17 cellular contexts compared by ENCODE assay signal in the genomic region with DNA sequence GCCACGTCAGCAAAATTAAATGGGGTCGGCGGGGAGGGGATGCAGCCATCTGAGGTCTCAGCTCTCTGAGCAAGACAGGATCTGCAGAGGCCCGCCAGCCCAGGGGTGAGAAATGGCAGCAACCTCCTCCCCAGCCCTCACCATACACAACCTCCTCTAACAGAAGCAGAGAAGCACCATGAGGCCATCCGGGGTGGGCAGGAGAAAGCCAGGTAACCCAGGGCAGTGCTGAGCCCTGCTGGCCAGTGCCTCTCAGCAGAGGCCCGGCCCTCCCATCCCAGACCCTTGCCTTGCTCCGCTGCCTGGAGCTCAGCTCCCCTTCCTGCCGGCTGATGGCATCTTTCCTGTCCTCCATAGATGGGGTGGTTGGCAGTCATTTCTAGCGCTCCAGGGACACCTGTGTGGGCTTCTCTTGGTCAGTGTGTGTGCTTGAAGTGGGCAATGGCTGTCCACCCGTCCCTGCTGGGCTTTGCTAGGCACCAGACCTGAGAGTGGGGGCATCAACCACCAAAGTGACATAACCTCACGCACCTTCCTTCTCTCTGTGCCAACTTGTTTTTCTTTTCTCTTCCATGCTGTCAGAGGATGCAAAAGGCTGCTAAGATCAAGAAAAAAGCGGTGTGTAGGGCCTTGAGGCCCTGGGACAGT.
DNase-seq lines count a peak whose midpoint lies in the region; ATAC-seq, FAIRE-seq and TF ChIP-seq lines count a peak whose summit lies in the region.
"Had no signal": no experiment of that assay in that cellular context is flagged by ENCODE, and none has a peak within 500 bp of the region (broad histone marks: within the 10 kb centered on the region; RNA-seq: fewer than 3 reads in every experiment).

No MANE protein-coding gene starts in this region.

- 77 to 88% (median 87%) methylated on average over 11 to 12 of the region's 12 CpGs for WGBS in psoas muscle, 3 donors

- H3K36me3 Mint-ChIP-seq in natural killer cell = no peaks in the 10 kb centered on the region
- H3K36me3 Mint-ChIP-seq in natural killer cell treated with Interleukin-12 subunit alpha and Interleukin-12 subunit beta and Interleukin-15 and Interleukin-18, amount 100 ng/mL, for 72 hours = no peaks in the 10 kb centered on the region
- no peaks in the 10 kb centered on the region for H3K36me3 Mint-ChIP-seq in activated T-helper 17 cell treated with anti-CD3 and anti-CD28 coated beads, Interleukin-2, amount 50 U/mL, for 72 hours (ENCODE audit: low read depth)
- peaks cover 19% of the 10 kb centered on the region for H3K36me3 Mint-ChIP-seq in nephron progenitor cell (ENCODE audit: low read depth)

- no peak overlapping the region for H3K27ac ChIP-seq in psoas muscle
- H3K27ac ChIP-seq: C4-2B, RWPE1 had no signal

- intact Hi-C loops in natural killer cell (cut with micrococcal nuclease) (loop anchor here (5.0 kb wide), 1 partner anchor 62 kb away; no protein-coding TSS in a partner anchor), psoas muscle (cut with DNase I) (loop anchor here in 1 of 2 donors (5.0 kb wide), 1 partner anchor 42 kb away; no protein-coding TSS in a partner anchor)

- no peaks in the 10 kb centered on the region for H3K36me3 ChIP-seq in psoas muscle (ENCODE audit: insufficient read depth in 1 of 2, low read depth in 1 of 2)

- no peaks in the 10 kb centered on the region for H3K4me1 ChIP-seq in psoas muscle
- H3K4me1 ChIP-seq: Caco-2 had no signal

- no peak for DNase-seq in natural killer cell
- DNase-seq in natural killer cell treated with Interleukin-12 subunit alpha and Interleukin-12 subunit beta and Interleukin-15 and Interleukin-18, amount 100 ng/mL, for 72 hours (ENCODE audit: low spot score) = no peak
- DNase-seq in nephron progenitor cell = no peak
- no peak for DNase-seq in urothelium cell line (ENCODE audit: low spot score)
- no peak for DNase-seq in DMS79 treated with DMSO at 0.1 percent for 48 hours (lab: John Stamatoyannopoulos, UW)
- no peak for DNase-seq in psoas muscle
- DNase-seq: Caco-2; DMS153; KBM-7; NCI-H1930; NCI-H446; NK-92 treated with Interleukin-12 subunit alpha and Interleukin-12 subunit beta, amount 100 ng/mL, for 24 hours had no signal

- H3K27me3 Mint-ChIP-seq in natural killer cell (ENCODE audit: low read depth in 2 of 2) (no peaks in the 10 kb centered on the region), nephron progenitor cell (ENCODE audit: low read depth, poor library complexity) (no peaks in the 10 kb centered on the region)
- no peaks in the 10 kb centered on the region for H3K27me3 Mint-ChIP-seq in natural killer cell treated with Interleukin-12 subunit alpha and Interleukin-12 subunit beta and Interleukin-15 and Interleukin-18, amount 100 ng/mL, for 72 hours
- H3K27me3 Mint-ChIP-seq in activated T-helper 17 cell treated with anti-CD3 and anti-CD28 coated beads, Interleukin-2, amount 50 U/mL, for 72 hours = no peaks in the 10 kb centered on the region

- no peak for FAIRE-seq in urothelium cell line (lab: Jason Lieb, UNC)
- FAIRE-seq: GM19239, H1 had no signal

- ATAC-seq in natural killer cell (no peak), psoas muscle (no peak)
- ATAC-seq in natural killer cell treated with Interleukin-12 subunit alpha and Interleukin-12 subunit beta and Interleukin-15 and Interleukin-18, amount 100 ng/mL, for 72 hours = no peak
- no peak for ATAC-seq in activated T-helper 17 cell treated with anti-CD3 and anti-CD28 coated beads, Interleukin-2, amount 50 U/mL, for 72 hours (replicated peaks)

- H3K4me3 Mint-ChIP-seq in natural killer cell (no peak overlapping the region), nephron progenitor cell (no peak overlapping the region)
- no peak overlapping the region for H3K4me3 Mint-ChIP-seq in natural killer cell treated with Interleukin-12 subunit alpha and Interleukin-12 subunit beta and Interleukin-15 and Interleukin-18, amount 100 ng/mL, for 72 hours
- no peak overlapping the region for H3K4me3 Mint-ChIP-seq in activated T-helper 17 cell treated with anti-CD3 and anti-CD28 coated beads, Interleukin-2, amount 50 U/mL, for 72 hours

- H3K9me3 Mint-ChIP-seq in natural killer cell = no peaks in the 10 kb centered on the region
- no peaks in the 10 kb centered on the region for H3K9me3 Mint-ChIP-seq in natural killer cell treated with Interleukin-12 subunit alpha and Interleukin-12 subunit beta and Interleukin-15 and Interleukin-18, amount 100 ng/mL, for 72 hours
- no peaks in the 10 kb centered on the region for H3K9me3 Mint-ChIP-seq in activated T-helper 17 cell treated with anti-CD3 and anti-CD28 coated beads, Interleukin-2, amount 50 U/mL, for 72 hours
- no peaks in the 10 kb centered on the region for H3K9me3 Mint-ChIP-seq in nephron progenitor cell

- no peaks in the 10 kb centered on the region for H3K9me3 ChIP-seq in psoas muscle
- H3K9me3 ChIP-seq: Caco-2 had no signal

- H3K27me3 ChIP-seq in psoas muscle (ENCODE audit: insufficient read depth in 3 of 3, low read length in 2 of 3) = no peaks in the 10 kb centered on the region

- no peak overlapping the region for H3K4me3 ChIP-seq in psoas muscle

- peak overlapping the region; percentile 24 for H3K27ac Mint-ChIP-seq in natural killer cell
- H3K27ac Mint-ChIP-seq in natural killer cell treated with Interleukin-12 subunit alpha and Interleukin-12 subunit beta and Interleukin-15 and Interleukin-18, amount 100 ng/mL, for 72 hours = peak overlapping the region in 1 of 2 donors; percentile 64
- H3K27ac Mint-ChIP-seq in activated T-helper 17 cell treated with anti-CD3 and anti-CD28 coated beads, Interleukin-2, amount 50 U/mL, for 72 hours = peak overlapping the region; percentile 25
- peak overlapping the region; percentile 44 for H3K27ac Mint-ChIP-seq in nephron progenitor cell

- H3K4me1 Mint-ChIP-seq in natural killer cell (peaks cover 23 to 27% of the 10 kb centered on the region in 2 donors), nephron progenitor cell (peaks cover 56% of the 10 kb centered on the region)
- peaks cover 14 to 30% of the 10 kb centered on the region in 2 donors for H3K4me1 Mint-ChIP-seq in natural killer cell treated with Interleukin-12 subunit alpha and Interleukin-12 subunit beta and Interleukin-15 and Interleukin-18, amount 100 ng/mL, for 72 hours (ENCODE audit: low read depth in 2 of 2)
- peaks cover 8% of the 10 kb centered on the region for H3K4me1 Mint-ChIP-seq in activated T-helper 17 cell treated with anti-CD3 and anti-CD28 coated beads, Interleukin-2, amount 50 U/mL, for 72 hours

- TF ChIP-seq CTCF in natural killer cell (IDR thresholded peaks at IDR 0.05) (no peak), nephron progenitor cell (IDR thresholded peaks at IDR 0.05) (no peak), psoas muscle (IDR thresholded peaks at IDR 0.05) (no peak)
